ENCODE assay signal across 8 cellular contexts in genomic region chr4:39698424-39699009, GRCh38. TPM values are rescaled to one million over a fixed set of nuclear protein-coding genes. Genes with fewer than 3 reads are reported as not detected.
DNase-seq lines count a peak whose midpoint lies in the region; ATAC-seq and TF ChIP-seq lines count a peak whose summit lies in the region.

No MANE protein-coding gene starts in this region.

- no peaks in the 10 kb centered on the region for H3K9me3 Mint-ChIP-seq in activated CD4-positive, alpha-beta T cell treated with anti-CD3 and anti-CD28 coated beads for 36 hours (ENCODE audit: low read depth)
- H3K9me3 Mint-ChIP-seq in activated naive CD8-positive, alpha-beta T cell treated with anti-CD3 and anti-CD28 coated beads, Interleukin-2, amount 10 ng/mL, durations not matched to agents 7 days and 5 days = no peaks in the 10 kb centered on the region

- H2AFZ ChIP-seq in trophoblast cell (ENCODE audit: insufficient read depth, low read length, poor library complexity) = peak overlapping the region; percentile 96

- CTCF ChIA-PET in activated CD4-positive, alpha-beta T cell treated with anti-CD3 and anti-CD28 coated beads for 36 hours (lab: Charles Lee) = interaction anchor here (0.5 to 1.0 kb wide), 4 partner anchors 18 to 151 kb away, joined by 3 to 4 read pairs (median 3); no protein-coding TSS in a partner anchor

- H3K27me3 ChIP-seq in heart right ventricle (no peaks in the 10 kb centered on the region), trophoblast cell (ENCODE audit: insufficient read depth, low read length) (no peaks in the 10 kb centered on the region)

- H3K9me3 ChIP-seq in heart right ventricle = no peaks in the 10 kb centered on the region
- no peaks in the 10 kb centered on the region for H3K9me3 ChIP-seq in trophoblast cell (ENCODE audit: insufficient read depth, low read depth, low read length)

- peak overlapping the region; percentile 96 for H3K9ac ChIP-seq in trophoblast cell (ENCODE audit: low read length)

- peak overlapping the region; percentile 94 for H3K4ac ChIP-seq in trophoblast cell (ENCODE audit: low read depth, low read length)

- peaks cover 0 to 49% (median 33%) of the 10 kb centered on the region in 9 donors for H3K4me1 ChIP-seq in heart right ventricle
- peaks cover 0 to 3% of the 10 kb centered on the region in 2 experiments for H3K4me1 ChIP-seq in trophoblast cell (ENCODE audit: control insufficient read depth in 1 of 2, insufficient read depth in 2 of 2, low read length in 2 of 2)

- ATAC-seq in activated CD4-positive, alpha-beta T cell treated with anti-CD3 and anti-CD28 coated beads for 36 hours = peak; percentile 23
- ATAC-seq in HG02870 (IDR thresholded peaks at IDR 0.05; ENCODE audit: unreplicated experiment) (peak; percentile 25), heart right ventricle (peak; percentile 49 to 76 (median 68)), GM18870 (IDR thresholded peaks at IDR 0.05; ENCODE audit: unreplicated experiment) (no peak)
- peak; percentile 27 for ATAC-seq in activated naive CD8-positive, alpha-beta T cell treated with anti-CD3 and anti-CD28 coated beads, Interleukin-2, amount 10 ng/mL, durations not matched to agents 7 days and 5 days (ENCODE audit: low read depth)

- peak overlapping the region; percentile 37 for H2BK12ac ChIP-seq in trophoblast cell (ENCODE audit: low read length)

- peak overlapping the region; percentile 99 for H3K4me3 Mint-ChIP-seq in activated CD4-positive, alpha-beta T cell treated with anti-CD3 and anti-CD28 coated beads for 36 hours
- peak overlapping the region; percentile 95 for H3K4me3 Mint-ChIP-seq in activated naive CD8-positive, alpha-beta T cell treated with anti-CD3 and anti-CD28 coated beads, Interleukin-2, amount 10 ng/mL, durations not matched to agents 7 days and 5 days

- H3K4me3 ChIP-seq in heart right ventricle = peak overlapping the region; percentile 69 to 95 (median 80)
- peak overlapping the region; percentile 99 for H3K4me3 ChIP-seq in trophoblast cell (ENCODE audit: low read depth, low read length)

- H3K4me2 ChIP-seq in trophoblast cell (ENCODE audit: low read length) = peak overlapping the region; percentile 71

- POLR2A ChIA-PET in activated CD4-positive, alpha-beta T cell treated with anti-CD3 and anti-CD28 coated beads for 36 hours (lab: Charles Lee) = no interaction called here
- POLR2A ChIA-PET in activated naive CD8-positive, alpha-beta T cell treated with anti-CD3 and anti-CD28 coated beads, Interleukin-2, amount 10 ng/mL, durations not matched to agents 7 days and 5 days (lab: Charles Lee) = interaction anchor here (1.0 to 2.1 kb wide), 14 partner anchors 10 to 497 kb away, joined by 3 to 14 read pairs (median 5); partner anchors contain the start of genes LIAS, N4BP2, RPL9 and SMIM14

- H3K36me3 ChIP-seq in heart right ventricle (peaks cover 0 to 20% (median 0%) of the 10 kb centered on the region in 9 donors), trophoblast cell (ENCODE audit: control insufficient read depth in 1 of 2, insufficient read depth in 2 of 2, low read length in 2 of 2) (peaks cover 9 to 12% of the 10 kb centered on the region in 2 experiments)

- peak overlapping the region; percentile 98 for H4K8ac ChIP-seq in trophoblast cell (ENCODE audit: low read depth, low read length)

- WGBS in heart right ventricle, 2 donors = 0 to 1% methylated on average over 19 to 21 of the region's 21 CpGs
- WGBS in trophoblast cell (ENCODE audit: extremely low coverage, insufficient coverage, insufficient read length) = no CpG with 5 or more reads among the region's 21 CpGs

- TF ChIP-seq CTCF in heart right ventricle (IDR thresholded peaks at IDR 0.05) = no peak

- peaks cover 15% of the 10 kb centered on the region for H3K79me2 ChIP-seq in trophoblast cell (ENCODE audit: control insufficient read depth, insufficient read depth, low read length, poor library complexity)

- no peaks in the 10 kb centered on the region for H3K27me3 Mint-ChIP-seq in activated CD4-positive, alpha-beta T cell treated with anti-CD3 and anti-CD28 coated beads for 36 hours
- no peaks in the 10 kb centered on the region for H3K27me3 Mint-ChIP-seq in activated naive CD8-positive, alpha-beta T cell treated with anti-CD3 and anti-CD28 coated beads, Interleukin-2, amount 10 ng/mL, durations not matched to agents 7 days and 5 days

- peak overlapping the region; percentile 96 for H2BK120ac ChIP-seq in trophoblast cell (ENCODE audit: insufficient read depth, low read length, poor library complexity)

- intact Hi-C loops in activated CD4-positive, alpha-beta T cell treated with anti-CD3 and anti-CD28 coated beads for 36 hours (cut with DNase I, micrococcal nuclease) = loop anchor here (1.0 to 10.0 kb wide), 12 partner anchors 49 to 618 kb away; partner anchors contain the start of genes LIAS (in 2 of the 2), N4BP2 (in 1 of the 2), RFC1 (in 1 of the 2) and RHOH (in 1 of the 2)
- intact Hi-C loops in heart right ventricle (cut with DNase I) = loop anchor here in 7 of 10 donors (2.0 to 10.0 kb wide), 11 partner anchors 34 to 619 kb away; partner anchors contain the start of genes SMIM14 (in 4 of the 7), N4BP2 (in 3 of the 7), PDS5A (in 2 of the 7) and UGDH (in 1 of the 7)

- peak overlapping the region; percentile 51 to 99 (median 95) for H3K27ac ChIP-seq in heart right ventricle
- peak overlapping the region; percentile 90 for H3K27ac ChIP-seq in trophoblast cell (ENCODE audit: low read depth, low read length)

- peaks cover 28% of the 10 kb centered on the region for H3K4me1 Mint-ChIP-seq in activated CD4-positive, alpha-beta T cell treated with anti-CD3 and anti-CD28 coated beads for 36 hours
- H3K4me1 Mint-ChIP-seq in activated naive CD8-positive, alpha-beta T cell treated with anti-CD3 and anti-CD28 coated beads, Interleukin-2, amount 10 ng/mL, durations not matched to agents 7 days and 5 days = peaks cover 22% of the 10 kb centered on the region

- H3K79me1 ChIP-seq in trophoblast cell (ENCODE audit: low read length) = peaks cover 12% of the 10 kb centered on the region

- peak overlapping the region; percentile 98 for H3K14ac ChIP-seq in trophoblast cell (ENCODE audit: low read length)

- H2AK5ac ChIP-seq in trophoblast cell (ENCODE audit: low read length) = peak overlapping the region; percentile 81

- H3K18ac ChIP-seq in trophoblast cell (ENCODE audit: low read length) = peak overlapping the region; percentile 97

- H3K27ac Mint-ChIP-seq in activated CD4-positive, alpha-beta T cell treated with anti-CD3 and anti-CD28 coated beads for 36 hours = peak overlapping the region; percentile 99
- peak overlapping the region; percentile 98 for H3K27ac Mint-ChIP-seq in activated naive CD8-positive, alpha-beta T cell treated with anti-CD3 and anti-CD28 coated beads, Interleukin-2, amount 10 ng/mL, durations not matched to agents 7 days and 5 days

- peak overlapping the region; percentile 88 for H4K91ac ChIP-seq in trophoblast cell (ENCODE audit: low read depth, low read length)

- peak overlapping the region; percentile 94 for H4K12ac ChIP-seq in trophoblast cell (ENCODE audit: low read depth, low read length)

- H2BK5ac ChIP-seq in trophoblast cell (ENCODE audit: low read depth, low read length, poor library complexity) = peak overlapping the region; percentile 96

- H3K36me3 Mint-ChIP-seq in activated CD4-positive, alpha-beta T cell treated with anti-CD3 and anti-CD28 coated beads for 36 hours (ENCODE audit: low read depth) = peaks cover 14% of the 10 kb centered on the region
- H3K36me3 Mint-ChIP-seq in activated naive CD8-positive, alpha-beta T cell treated with anti-CD3 and anti-CD28 coated beads, Interleukin-2, amount 10 ng/mL, durations not matched to agents 7 days and 5 days = peaks cover 5% of the 10 kb centered on the region

- no peak overlapping the region for H3K23ac ChIP-seq in trophoblast cell (ENCODE audit: low read length)

- no peak for DNase-seq in activated CD4-positive, alpha-beta T cell treated with anti-CD3 and anti-CD28 coated beads for 36 hours
- no peak for DNase-seq in activated CD4-positive, alpha-beta T cell treated with anti-CD3 and anti-CD28 coated beads for 1 hour
- DNase-seq in NCI-H526 (lab: John Stamatoyannopoulos, UW) = peak; percentile 29 to 59
- no peak for DNase-seq in activated naive CD8-positive, alpha-beta T cell treated with anti-CD3 and anti-CD28 coated beads, Interleukin-2, amount 10 ng/mL, durations not matched to agents 7 days and 5 days
- DNase-seq in heart right ventricle = peak; percentile 46 to 55
- peak in 1 of 2 donors; percentile 43 for DNase-seq in trophoblast cell

RNA-seq across cellular contexts. Expression of gene UBE2K, which starts 0.6 kb away (rescaled TPM):
- 100 to 1,000 TPM in 1 of 2 experiments, 10 to 100 TPM in 1; 87.2 to 122 TPM for total RNA-seq in activated CD4-positive, alpha-beta T cell treated with anti-CD3 and anti-CD28 coated beads for 36 hours
- total RNA-seq in activated naive CD8-positive, alpha-beta T cell treated with anti-CD3 and anti-CD28 coated beads, Interleukin-2, amount 10 ng/mL, durations not matched to agents 7 days and 5 days = 10 to 100 TPM; 67.4 to 73.1 TPM
- total RNA-seq in heart right ventricle = 10 to 100 TPM; 52.9 to 74.0 (median 57.7) TPM
- 10 to 100 TPM; 24.0 to 30.4 TPM for polyA plus RNA-seq in heart right ventricle
- polyA plus RNA-seq in trophoblast cell (2013) = 243 and 250 TPM in 2 replicates

RNA-seq across cellular contexts. Expression of gene SMIM14, which starts 59.9 kb away (rescaled TPM):
- 1 to 10 TPM; 1.4 to 2.0 TPM for total RNA-seq in activated CD4-positive, alpha-beta T cell treated with anti-CD3 and anti-CD28 coated beads for 36 hours
- total RNA-seq in activated naive CD8-positive, alpha-beta T cell treated with anti-CD3 and anti-CD28 coated beads, Interleukin-2, amount 10 ng/mL, durations not matched to agents 7 days and 5 days = 1 to 10 TPM; 7.0 to 7.2 TPM
- total RNA-seq in heart right ventricle = 10 to 100 TPM in 9 of 10 donors, 1 to 10 TPM in 1; 9.3 to 15.2 (median 11.8) TPM
- polyA plus RNA-seq in heart right ventricle = 1 to 10 TPM; 5.4 to 5.6 TPM
- polyA plus RNA-seq in trophoblast cell (2013) = 16.4 and 16.6 TPM in 2 replicates

Comparison
In these comparisons a context has a peak if more than half of its experiments do, and no peak if none do; other contexts are left out.
1. DNase-seq: peak in NCI-H526 (2 of 2) and heart right ventricle (2 of 2); none in activated CD4-positive, alpha-beta T cell treated with anti-CD3 and anti-CD28 coated beads for 36 hours (single experiment), activated CD4-positive, alpha-beta T cell treated with anti-CD3 and anti-CD28 coated beads for 1 hour (single experiment) and activated naive CD8-positive, alpha-beta T cell treated with anti-CD3 and anti-CD28 coated beads, Interleukin-2, amount 10 ng/mL, durations not matched to agents 7 days and 5 days (single experiment).